In genomic region chr17:77034677-77035424, GRCh38 we compare ENCODE assay signal across 20 cellular contexts.
A peak's percentile ranks its signal among the peaks of the same experiment; 100 is the strongest.
DNase-seq lines count a peak whose midpoint lies in the region; TF ChIP-seq lines count a peak whose summit lies in the region.
"Had no signal": no experiment of that assay in that cellular context is flagged by ENCODE, and none has a peak within 500 bp of the region (broad histone marks: within the 10 kb centered on the region; RNA-seq: fewer than 3 reads in every experiment).

No MANE protein-coding gene starts in this region.

- H3K36me3 ChIP-seq in NT2/D1 (ENCODE audit: insufficient read depth, insufficient read length, low read length) (no peaks in the 10 kb centered on the region), osteoblast (ENCODE audit: insufficient read depth, low read length) (no peaks in the 10 kb centered on the region), left ventricle myocardium inferior (no peaks in the 10 kb centered on the region)
- H3K36me3 ChIP-seq: MG63 had no signal

- H3K27me3 ChIP-seq in NT2/D1 (ENCODE audit: insufficient read depth, insufficient read length) (no peaks in the 10 kb centered on the region), dorsolateral prefrontal cortex (peaks cover 0 to 5% (median 0%) of the 10 kb centered on the region in 45 donors), osteoblast (ENCODE audit: insufficient read depth, low read length) (peaks cover 36% of the 10 kb centered on the region), left ventricle myocardium inferior (ENCODE audit: low read depth) (peaks cover 74% of the 10 kb centered on the region)
- H3K27me3 ChIP-seq: MG63 had no signal

- H3K9ac ChIP-seq in NT2/D1 (ENCODE audit: insufficient read length, low read depth), result peak overlapping the region; percentile 12

- H3K79me2 ChIP-seq in osteoblast (ENCODE audit: insufficient read depth, low read length), result no peaks in the 10 kb centered on the region

- H3K27ac ChIP-seq in dorsolateral prefrontal cortex (peak overlapping the region in 55 of 59 donors; percentile 8 to 91 (median 79)), osteoblast (ENCODE audit: low read depth, low read length) (no peak overlapping the region), left ventricle myocardium inferior (replicated peaks) (no peak overlapping the region)
- H3K27ac ChIP-seq: RWPE1, SK-N-MC had no signal

- DNase-seq in D341Med (ENCODE audit: low spot score) (peak; percentile 35), NT2/D1 (ENCODE audit: low read depth, low spot score) (no peak), dorsolateral prefrontal cortex (no peak), osteoblast (ENCODE audit: insufficient read length, low spot score, missing footprints) (peak; percentile 34), left ventricle myocardium inferior (no peak), glomerular visceral epithelial cell (ENCODE audit: extremely low spot score) (no peak), amygdala (lab: John Stamatoyannopoulos, UW) (no peak), posterior vena cava (ENCODE audit: low spot score) (no peak)
- DNase-seq: DMS 273 treated with DMSO at 0.1 percent for 48 hours, DMS79 treated with DMSO at 0.1 percent for 48 hours, HCEC 1CT, MG63, NCI-H1417, NCI-H187, NCI-H446 treated with DMSO at 0.1 percent for 48 hours, NCI-H526 treated with DMSO at 0.1 percent for 48 hours, SHP77 treated with DMSO at 0.1 percent for 48 hours had no signal

- intact Hi-C loops in dorsolateral prefrontal cortex (cut with DNase I), result no loop called here
- intact Hi-C loops in left ventricle myocardium inferior (cut with micrococcal nuclease), result no loop called here
- intact Hi-C loops in posterior vena cava (cut with DNase I), result no loop called here

- H3K4me1 ChIP-seq in NT2/D1 (ENCODE audit: insufficient read depth, insufficient read length) (peaks cover 2% of the 10 kb centered on the region), osteoblast (ENCODE audit: insufficient read depth, low read length) (no peaks in the 10 kb centered on the region), left ventricle myocardium inferior (peaks cover 5% of the 10 kb centered on the region)

- H2AFZ ChIP-seq in osteoblast (ENCODE audit: low read length), result no peak overlapping the region
- H2AFZ ChIP-seq: GM23338 had no signal

- TF ChIP-seq CTCF in dorsolateral prefrontal cortex (IDR thresholded peaks at IDR 0.05 in 54 of 56, conservative IDR thresholded peaks at IDR 0.05 in 2 of 56; ENCODE audit: low read depth in 1 of 56, partially characterized antibody in 56 of 56) (no peak), osteoblast (IDR thresholded peaks at IDR 0.05; ENCODE audit: extremely low read depth, low read depth, low read length) (no peak), left ventricle myocardium inferior (IDR thresholded peaks at IDR 0.05; ENCODE audit: borderline replicate concordance) (no peak)

- H3K4me3 ChIP-seq in NT2/D1 (ENCODE audit: insufficient read length, low read depth) (no peak overlapping the region), dorsolateral prefrontal cortex (no peak overlapping the region), osteoblast (ENCODE audit: insufficient read depth, low read length) (no peak overlapping the region), left ventricle myocardium inferior (no peak overlapping the region)
- H3K4me3 ChIP-seq: GM23338, MG63, SK-N-MC had no signal

- no peaks in the 10 kb centered on the region for H4K20me1 ChIP-seq in osteoblast (ENCODE audit: insufficient read depth, low read length)

- no peak overlapping the region for H3K4me2 ChIP-seq in osteoblast (ENCODE audit: insufficient read depth, low read length)
- H3K4me2 ChIP-seq: GM23338 had no signal

- H3K9me3 ChIP-seq in NT2/D1 (ENCODE audit: insufficient read depth, low read length) (peaks cover 9% of the 10 kb centered on the region; the same call in 1 of the 2 replicates), osteoblast (ENCODE audit: low read depth, low read length) (peaks cover 8% of the 10 kb centered on the region), left ventricle myocardium inferior (replicated peaks) (peaks cover 18% of the 10 kb centered on the region)

Comparison
In these comparisons a context has a peak if more than half of its experiments do, and no peak if none do; other contexts are left out.
1. DNase-seq: peak in D341Med (single experiment) and osteoblast (single experiment); none in NT2/D1 (single experiment), dorsolateral prefrontal cortex (0 of 10), left ventricle myocardium inferior (single experiment), glomerular visceral epithelial cell (single experiment), amygdala (0 of 56) and posterior vena cava (single experiment).
2. H3K27ac ChIP-seq: peak in dorsolateral prefrontal cortex (55 of 59); none in osteoblast (single experiment) and left ventricle myocardium inferior (single experiment).